ENCODE assay signal across 20 cellular contexts in genomic region chr6:168228676-168229367, GRCh38.
A peak's percentile ranks its signal among the peaks of the same experiment; 100 is the strongest.
DNase-seq lines count a peak whose midpoint lies in the region; ATAC-seq and TF ChIP-seq lines count a peak whose summit lies in the region.
"Had no signal": no experiment of that assay in that cellular context is flagged by ENCODE, and none has a peak within 500 bp of the region (broad histone marks: within the 10 kb centered on the region; RNA-seq: fewer than 3 reads in every experiment).

No MANE protein-coding gene starts in this region.

- H3K36me3 ChIP-seq in neuronal stem cell (replicated peaks in 1 of 2; ENCODE audit: control insufficient read depth in 2 of 2, insufficient read depth in 2 of 2, low read length in 2 of 2) = no peaks in the 10 kb centered on the region
- H3K36me3 ChIP-seq: BLaER1 treated with 17β-estradiol and CSF1 and Interleukin-3, amounts not matched to agents 10 nM and 100 nM had no signal

- H2BK120ac ChIP-seq in neuronal stem cell (ENCODE audit: low read depth, low read length) = no peak overlapping the region

- H3K36me3 Mint-ChIP-seq in natural killer cell treated with Interleukin-12 subunit alpha and Interleukin-12 subunit beta and Interleukin-15 and Interleukin-18, amount 100 ng/mL, for 72 hours = no peaks in the 10 kb centered on the region
- no peaks in the 10 kb centered on the region for H3K36me3 Mint-ChIP-seq in natural killer cell
- H3K36me3 Mint-ChIP-seq: CD8-positive, alpha-beta T cell had no signal

- no peak overlapping the region for H3K27ac Mint-ChIP-seq in natural killer cell treated with Interleukin-12 subunit alpha and Interleukin-12 subunit beta and Interleukin-15 and Interleukin-18, amount 100 ng/mL, for 72 hours
- H3K27ac Mint-ChIP-seq in natural killer cell = no peak overlapping the region
- H3K27ac Mint-ChIP-seq: B cell; CD4-positive, alpha-beta T cell; CD8-positive, alpha-beta T cell had no signal

- no CpG with 5 or more reads among the region's 24 CpGs for WGBS in neuronal stem cell (ENCODE audit: extremely low coverage in 2 of 2, insufficient read length in 2 of 2, insufficient replicate concordance in 1 of 2), 2 donors

- no peak overlapping the region for H3K9ac ChIP-seq in neuronal stem cell (ENCODE audit: low read depth, low read length, poor library complexity)
- H3K9ac ChIP-seq: BLaER1 treated with 17β-estradiol and CSF1 and Interleukin-3, amounts not matched to agents 10 nM and 100 nM had no signal

- H3K27me3 Mint-ChIP-seq in natural killer cell treated with Interleukin-12 subunit alpha and Interleukin-12 subunit beta and Interleukin-15 and Interleukin-18, amount 100 ng/mL, for 72 hours = peaks cover 0 to 12% of the 10 kb centered on the region in 2 donors
- peaks cover 9 to 11% of the 10 kb centered on the region in 2 donors for H3K27me3 Mint-ChIP-seq in natural killer cell (ENCODE audit: low read depth in 2 of 2)

- H3K79me1 ChIP-seq in neuronal stem cell (ENCODE audit: low read depth, low read length) = no peaks in the 10 kb centered on the region

- no peak overlapping the region for H2BK12ac ChIP-seq in neuronal stem cell (ENCODE audit: low read length)

- H3K18ac ChIP-seq in neuronal stem cell (ENCODE audit: low read length) = no peak overlapping the region

- DNase-seq in natural killer cell treated with Interleukin-12 subunit alpha and Interleukin-12 subunit beta and Interleukin-15 and Interleukin-18, amount 100 ng/mL, for 72 hours (ENCODE audit: low spot score) = peak; percentile 56
- DNase-seq in natural killer cell (no peak), foreskin melanocyte (peak; percentile 12), neuronal stem cell (ENCODE audit: low spot score) (no peak), iPS-NIHi11 (ENCODE audit: low spot score) (no peak), amniotic stem cell (lab: John Stamatoyannopoulos, UW) (no peak), EL (no peak)
- DNase-seq: AML-193; Caco-2; Calu3; CD4-positive, alpha-beta T cell; CD8-positive, alpha-beta T cell; DMS79 treated with DMSO at 0.1 percent for 48 hours; GDM1 had no signal

- no peak overlapping the region for H2BK5ac ChIP-seq in neuronal stem cell (ENCODE audit: low read length)

- peaks cover 20 to 42% of the 10 kb centered on the region in 2 donors for H3K4me1 ChIP-seq in neuronal stem cell (ENCODE audit: control insufficient read depth in 2 of 2, insufficient read depth in 1 of 2, low read depth in 1 of 2, low read length in 2 of 2)
- H3K4me1 ChIP-seq: A549, Caco-2 had no signal

- no peak for ATAC-seq in natural killer cell treated with Interleukin-12 subunit alpha and Interleukin-12 subunit beta and Interleukin-15 and Interleukin-18, amount 100 ng/mL, for 72 hours
- ATAC-seq in natural killer cell = no peak
- ATAC-seq: A549; CD8-positive, alpha-beta T cell; GM12878 had no signal

- H3K4me1 Mint-ChIP-seq in natural killer cell treated with Interleukin-12 subunit alpha and Interleukin-12 subunit beta and Interleukin-15 and Interleukin-18, amount 100 ng/mL, for 72 hours (ENCODE audit: low read depth in 2 of 2) = no peaks in the 10 kb centered on the region
- H3K4me1 Mint-ChIP-seq in natural killer cell = no peaks in the 10 kb centered on the region
- H3K4me1 Mint-ChIP-seq: B cell had no signal

- no peak overlapping the region for H2BK15ac ChIP-seq in neuronal stem cell (ENCODE audit: low read length)

- no peak overlapping the region for H3K14ac ChIP-seq in neuronal stem cell (ENCODE audit: low read length)

- H3K27me3 ChIP-seq in neuronal stem cell (ENCODE audit: control insufficient read depth in 3 of 3, insufficient read depth in 3 of 3, low read depth in 1 of 3, low read length in 3 of 3) = peaks cover 0 to 2% (median 0%) of the 10 kb centered on the region in 3 experiments

- H3K9me3 ChIP-seq in neuronal stem cell (replicated peaks in 1 of 2; ENCODE audit: control insufficient read depth in 2 of 2, insufficient read depth in 1 of 2, low read depth in 1 of 2, low read length in 2 of 2) = peaks cover 0 to 3% of the 10 kb centered on the region in 2 donors
- H3K9me3 ChIP-seq: A549; BLaER1 treated with 17β-estradiol and CSF1 and Interleukin-3, amounts not matched to agents 10 nM and 100 nM; Caco-2 had no signal

- H3K27ac ChIP-seq in neuronal stem cell (replicated peaks; ENCODE audit: low read length) = no peak overlapping the region
- H3K27ac ChIP-seq: 22Rv1; A549; BLaER1 treated with 17β-estradiol and CSF1 and Interleukin-3, amounts not matched to agents 10 nM and 100 nM; C4-2B had no signal

- peak overlapping the region; percentile 30 for H2AK5ac ChIP-seq in neuronal stem cell (ENCODE audit: low read depth, low read length)

- intact Hi-C loops in natural killer cell (cut with micrococcal nuclease) = no loop called here

- H3K4me3 Mint-ChIP-seq in natural killer cell treated with Interleukin-12 subunit alpha and Interleukin-12 subunit beta and Interleukin-15 and Interleukin-18, amount 100 ng/mL, for 72 hours = no peak overlapping the region
- H3K4me3 Mint-ChIP-seq in natural killer cell = no peak overlapping the region
- H3K4me3 Mint-ChIP-seq: B cell; CD4-positive, alpha-beta T cell; CD8-positive, alpha-beta T cell had no signal

- no peak overlapping the region for H3K4ac ChIP-seq in neuronal stem cell (ENCODE audit: low read length)

- H3K4me2 ChIP-seq in neuronal stem cell (ENCODE audit: insufficient read depth, low read length, poor library complexity, severe bottlenecking) = no peak overlapping the region
- H3K4me2 ChIP-seq: A549; BLaER1 treated with 17β-estradiol and CSF1 and Interleukin-3, amounts not matched to agents 10 nM and 100 nM had no signal

- H3K23ac ChIP-seq in neuronal stem cell (ENCODE audit: low read depth, low read length, poor library complexity) = no peak overlapping the region

- H4K8ac ChIP-seq in neuronal stem cell (ENCODE audit: low read depth, low read length) = no peak overlapping the region

- H2AFZ ChIP-seq in neuronal stem cell (ENCODE audit: low read length) = no peak overlapping the region

- no peaks in the 10 kb centered on the region for H3K9me3 Mint-ChIP-seq in natural killer cell treated with Interleukin-12 subunit alpha and Interleukin-12 subunit beta and Interleukin-15 and Interleukin-18, amount 100 ng/mL, for 72 hours
- H3K9me3 Mint-ChIP-seq in natural killer cell = no peaks in the 10 kb centered on the region
- H3K9me3 Mint-ChIP-seq: CD4-positive, alpha-beta T cell; CD8-positive, alpha-beta T cell had no signal

- TF ChIP-seq CTCF in natural killer cell (IDR thresholded peaks at IDR 0.05) = no peak

- no peak overlapping the region for H4K91ac ChIP-seq in neuronal stem cell (ENCODE audit: low read depth, low read length, poor library complexity)

- no peak overlapping the region for H3K4me3 ChIP-seq in neuronal stem cell (ENCODE audit: low read length in 2 of 2)
- H3K4me3 ChIP-seq: A549; BLaER1 treated with 17β-estradiol and CSF1 and Interleukin-3, amounts not matched to agents 10 nM and 100 nM; GM12878 had no signal

Comparison
In these comparisons a context has a peak if more than half of its experiments do, and no peak if none do; other contexts are left out.
1. DNase-seq: peak in natural killer cell treated with Interleukin-12 subunit alpha and Interleukin-12 subunit beta and Interleukin-15 and Interleukin-18, amount 100 ng/mL, for 72 hours (single experiment) and foreskin melanocyte (single experiment); none in natural killer cell (single experiment), neuronal stem cell (single experiment), iPS-NIHi11 (single experiment), amniotic stem cell (single experiment) and EL (single experiment).